ENCODE assay signal across 15 cellular contexts in genomic region chr20:59025511-59025910, GRCh38. TPM values are rescaled to one million over a fixed set of nuclear protein-coding genes. Genes with fewer than 3 reads are reported as not detected.
A peak's percentile ranks its signal among the peaks of the same experiment; 100 is the strongest.
DNase-seq lines count a peak whose midpoint lies in the region; ATAC-seq and TF ChIP-seq lines count a peak whose summit lies in the region.
"Had no signal": no experiment of that assay in that cellular context is flagged by ENCODE, and none has a peak within 500 bp of the region (broad histone marks: within the 10 kb centered on the region; RNA-seq: fewer than 3 reads in every experiment).

No MANE protein-coding gene starts in this region.

- CTCF ChIA-PET in activated CD4-positive, alpha-beta T cell treated with anti-CD3 and anti-CD28 coated beads for 36 hours (lab: Charles Lee), result interaction anchor here (0.7 to 1.1 kb wide), 3 partner anchors 11 to 408 kb away, joined by 3 read pairs; no protein-coding TSS in a partner anchor

- intact Hi-C loops in activated CD4-positive, alpha-beta T cell treated with anti-CD3 and anti-CD28 coated beads for 36 hours (cut with DNase I, micrococcal nuclease), result no loop called here
- intact Hi-C loops in esophagus squamous epithelium (cut with DNase I), result no loop called here

- peaks cover 51% of the 10 kb centered on the region for H3K36me3 Mint-ChIP-seq in activated CD4-positive, alpha-beta T cell treated with anti-CD3 and anti-CD28 coated beads for 36 hours (ENCODE audit: low read depth)
- H3K36me3 Mint-ChIP-seq in activated naive CD4-positive, alpha-beta T cell treated with anti-CD3 and anti-CD28 coated beads, Interleukin-2, amount 50 U/mL, for 24 hours, result peaks cover 38% of the 10 kb centered on the region
- H3K36me3 Mint-ChIP-seq in activated naive CD4-positive, alpha-beta T cell treated with anti-CD3 and anti-CD28 coated beads, Interleukin-2, amount 50 U/mL, for 72 hours, result peaks cover 29 to 38% of the 10 kb centered on the region in 2 donors
- peaks cover 52% of the 10 kb centered on the region for H3K36me3 Mint-ChIP-seq in endothelial cell (ENCODE audit: low read depth, unreplicated experiment)

- POLR2A ChIA-PET in activated CD4-positive, alpha-beta T cell treated with anti-CD3 and anti-CD28 coated beads for 36 hours (lab: Charles Lee), result no interaction called here

- DNase-seq in activated CD4-positive, alpha-beta T cell treated with anti-CD3 and anti-CD28 coated beads for 36 hours, result no peak
- DNase-seq in activated CD4-positive, alpha-beta T cell treated with anti-CD3 and anti-CD28 coated beads, Interleukin-2, amount 50 U/mL, for 48 hours, result no peak
- no peak for DNase-seq in activated naive CD4-positive, alpha-beta T cell treated with anti-CD3 and anti-CD28 coated beads, Interleukin-2, amount 50 U/mL, for 72 hours (ENCODE audit: low spot score in 2 of 2)
- DNase-seq in NCI-H69 (lab: John Stamatoyannopoulos, UW) (peak; percentile 8), endothelial cell (ENCODE audit: low spot score) (no peak), left lobe of liver (ENCODE audit: low spot score) (no peak), esophagus squamous epithelium (lab: John Stamatoyannopoulos, UW) (no peak)
- DNase-seq: Caco-2; CD8-positive, alpha-beta memory T cell; DMS53; H9 had no signal

- peaks cover 13 to 44% (median 22%) of the 10 kb centered on the region in 3 donors for H3K4me1 ChIP-seq in esophagus squamous epithelium

- H3K27me3 ChIP-seq in esophagus squamous epithelium, result no peaks in the 10 kb centered on the region

- H3K4me3 ChIP-seq in esophagus squamous epithelium, result no peak overlapping the region

- TF ChIP-seq POLR2A in esophagus squamous epithelium (IDR thresholded peaks at IDR 0.05), result no peak

- no peaks in the 10 kb centered on the region for H3K9me3 Mint-ChIP-seq in activated CD4-positive, alpha-beta T cell treated with anti-CD3 and anti-CD28 coated beads for 36 hours (ENCODE audit: low read depth)
- no peaks in the 10 kb centered on the region for H3K9me3 Mint-ChIP-seq in activated naive CD4-positive, alpha-beta T cell treated with anti-CD3 and anti-CD28 coated beads, Interleukin-2, amount 50 U/mL, for 24 hours
- no peaks in the 10 kb centered on the region for H3K9me3 Mint-ChIP-seq in activated naive CD4-positive, alpha-beta T cell treated with anti-CD3 and anti-CD28 coated beads, Interleukin-2, amount 50 U/mL, for 72 hours
- no peaks in the 10 kb centered on the region for H3K9me3 Mint-ChIP-seq in endothelial cell (ENCODE audit: unreplicated experiment)
- H3K9me3 Mint-ChIP-seq: CD14-positive monocyte; CD8-positive, alpha-beta memory T cell; H9 had no signal

- 88 to 92% methylated on average over 4 of the region's 4 CpGs for WGBS in esophagus squamous epithelium, 2 donors

- H3K27ac Mint-ChIP-seq in activated CD4-positive, alpha-beta T cell treated with anti-CD3 and anti-CD28 coated beads for 36 hours, result peak overlapping the region; percentile 1
- peak overlapping the region; percentile 23 for H3K27ac Mint-ChIP-seq in activated naive CD4-positive, alpha-beta T cell treated with anti-CD3 and anti-CD28 coated beads, Interleukin-2, amount 50 U/mL, for 24 hours
- no peak overlapping the region for H3K27ac Mint-ChIP-seq in activated naive CD4-positive, alpha-beta T cell treated with anti-CD3 and anti-CD28 coated beads, Interleukin-2, amount 50 U/mL, for 72 hours
- H3K27ac Mint-ChIP-seq in endothelial cell (ENCODE audit: unreplicated experiment), result no peak overlapping the region
- H3K27ac Mint-ChIP-seq: H9 had no signal

- no peaks in the 10 kb centered on the region for H3K27me3 Mint-ChIP-seq in activated CD4-positive, alpha-beta T cell treated with anti-CD3 and anti-CD28 coated beads for 36 hours
- no peaks in the 10 kb centered on the region for H3K27me3 Mint-ChIP-seq in activated naive CD4-positive, alpha-beta T cell treated with anti-CD3 and anti-CD28 coated beads, Interleukin-2, amount 50 U/mL, for 24 hours
- no peaks in the 10 kb centered on the region for H3K27me3 Mint-ChIP-seq in endothelial cell (ENCODE audit: unreplicated experiment)
- H3K27me3 Mint-ChIP-seq: CD8-positive, alpha-beta memory T cell had no signal

- H3K4me3 Mint-ChIP-seq in activated CD4-positive, alpha-beta T cell treated with anti-CD3 and anti-CD28 coated beads for 36 hours, result no peak overlapping the region
- no peak overlapping the region for H3K4me3 Mint-ChIP-seq in activated naive CD4-positive, alpha-beta T cell treated with anti-CD3 and anti-CD28 coated beads, Interleukin-2, amount 50 U/mL, for 24 hours
- H3K4me3 Mint-ChIP-seq in endothelial cell (ENCODE audit: unreplicated experiment), result peak overlapping the region; percentile 19
- H3K4me3 Mint-ChIP-seq: CD14-positive monocyte; CD8-positive, alpha-beta memory T cell; H9 had no signal

- H3K4me1 Mint-ChIP-seq in activated CD4-positive, alpha-beta T cell treated with anti-CD3 and anti-CD28 coated beads for 36 hours, result peaks cover 56% of the 10 kb centered on the region
- peaks cover 61% of the 10 kb centered on the region for H3K4me1 Mint-ChIP-seq in activated naive CD4-positive, alpha-beta T cell treated with anti-CD3 and anti-CD28 coated beads, Interleukin-2, amount 50 U/mL, for 24 hours
- peaks cover 29% of the 10 kb centered on the region for H3K4me1 Mint-ChIP-seq in endothelial cell (ENCODE audit: unreplicated experiment)

- H3K9me3 ChIP-seq in esophagus squamous epithelium, result no peaks in the 10 kb centered on the region
- H3K9me3 ChIP-seq: Caco-2 had no signal

- ATAC-seq in activated CD4-positive, alpha-beta T cell treated with anti-CD3 and anti-CD28 coated beads for 36 hours, result no peak
- ATAC-seq in activated naive CD4-positive, alpha-beta T cell treated with anti-CD3 and anti-CD28 coated beads, Interleukin-2, amount 50 U/mL, for 72 hours, result no peak
- no peak for ATAC-seq in left lobe of liver

- H3K27ac ChIP-seq in esophagus squamous epithelium, result no peak overlapping the region
- H3K27ac ChIP-seq: 22Rv1 had no signal

- TF ChIP-seq CTCF in endothelial cell (IDR thresholded peaks at IDR 0.05; ENCODE audit: unreplicated experiment) (no peak), esophagus squamous epithelium (IDR thresholded peaks at IDR 0.05) (no peak)

- peaks cover 0 to 91% (median 26%) of the 10 kb centered on the region in 3 donors for H3K36me3 ChIP-seq in esophagus squamous epithelium

RNA-seq across cellular contexts. Expression of gene TUBB1, which starts 6.3 kb away (rescaled TPM):
- not detected for total RNA-seq in activated CD4-positive, alpha-beta T cell treated with anti-CD3 and anti-CD28 coated beads for 36 hours
- total RNA-seq in activated naive CD4-positive, alpha-beta T cell treated with anti-CD3 and anti-CD28 coated beads, Interleukin-2, amount 50 U/mL, for 72 hours, result under 1 TPM in 1 of 2 donors, not detected in 1; 0.09 TPM
- total RNA-seq in endothelial cell (ENCODE audit: unreplicated experiment) (not detected), left lobe of liver (0.25 TPM), esophagus squamous epithelium (under 1 TPM in 1 of 4 donors, not detected in 3; 0.19 TPM)
- total RNA-seq: A673; CD8-positive, alpha-beta memory T cell; H9 had no signal

RNA-seq across cellular contexts. Expression of gene ATP5F1E, which starts 6.6 kb away (rescaled TPM):
- total RNA-seq in activated CD4-positive, alpha-beta T cell treated with anti-CD3 and anti-CD28 coated beads for 36 hours, result 10 to 100 TPM; 63.5 to 76.1 TPM
- 10 to 100 TPM; 63.2 to 76.7 TPM for total RNA-seq in activated naive CD4-positive, alpha-beta T cell treated with anti-CD3 and anti-CD28 coated beads, Interleukin-2, amount 50 U/mL, for 72 hours
- total RNA-seq in endothelial cell (ENCODE audit: unreplicated experiment) (102 TPM), left lobe of liver (33.3 TPM), esophagus squamous epithelium (10 to 100 TPM; 11.6 to 35.5 (median 26.0) TPM)

RNA-seq across cellular contexts. Expression of gene PRELID3B, which starts 17.1 kb away (rescaled TPM):
- 100 to 1,000 TPM; 148 to 196 TPM for total RNA-seq in activated CD4-positive, alpha-beta T cell treated with anti-CD3 and anti-CD28 coated beads for 36 hours
- total RNA-seq in activated naive CD4-positive, alpha-beta T cell treated with anti-CD3 and anti-CD28 coated beads, Interleukin-2, amount 50 U/mL, for 72 hours, result 100 to 1,000 TPM; 118 to 170 TPM
- 40.2 TPM for total RNA-seq in endothelial cell (ENCODE audit: unreplicated experiment)
- 16.4 TPM for total RNA-seq in left lobe of liver
- total RNA-seq in esophagus squamous epithelium, result 10 to 100 TPM; 44.7 to 73.1 (median 68.5) TPM

RNA-seq across cellular contexts. Expression of gene CTSZ, which starts 18.5 kb away (rescaled TPM):
- 10 to 100 TPM; 26.6 to 29.4 TPM for total RNA-seq in activated CD4-positive, alpha-beta T cell treated with anti-CD3 and anti-CD28 coated beads for 36 hours
- total RNA-seq in activated naive CD4-positive, alpha-beta T cell treated with anti-CD3 and anti-CD28 coated beads, Interleukin-2, amount 50 U/mL, for 72 hours, result 10 to 100 TPM; 36.3 to 37.1 TPM
- total RNA-seq in endothelial cell (ENCODE audit: unreplicated experiment) (150 TPM), left lobe of liver (248 TPM), esophagus squamous epithelium (10 to 100 TPM; 22.3 to 89.7 (median 57.2) TPM)

RNA-seq across cellular contexts. Expression of gene NELFCD, which starts 44.5 kb away (rescaled TPM):
- 100 to 1,000 TPM; 111 to 121 TPM for total RNA-seq in activated CD4-positive, alpha-beta T cell treated with anti-CD3 and anti-CD28 coated beads for 36 hours
- total RNA-seq in activated naive CD4-positive, alpha-beta T cell treated with anti-CD3 and anti-CD28 coated beads, Interleukin-2, amount 50 U/mL, for 72 hours, result 100 to 1,000 TPM; 123 to 159 TPM
- total RNA-seq in endothelial cell (ENCODE audit: unreplicated experiment) (68.7 TPM), left lobe of liver (34.8 TPM), esophagus squamous epithelium (10 to 100 TPM; 40.5 to 64.3 (median 49.9) TPM)

Comparison
In these comparisons a context has a peak if more than half of its experiments do, and no peak if none do; other contexts are left out.
1. H3K27ac Mint-ChIP-seq: peak in activated CD4-positive, alpha-beta T cell treated with anti-CD3 and anti-CD28 coated beads for 36 hours (single experiment) and activated naive CD4-positive, alpha-beta T cell treated with anti-CD3 and anti-CD28 coated beads, Interleukin-2, amount 50 U/mL, for 24 hours (single experiment); none in activated naive CD4-positive, alpha-beta T cell treated with anti-CD3 and anti-CD28 coated beads, Interleukin-2, amount 50 U/mL, for 72 hours (0 of 2) and endothelial cell (single experiment).